18 cellular contexts compared by ENCODE assay signal in genomic region chr10:36366843-36367242, GRCh38.
DNase-seq lines count a peak whose midpoint lies in the region; ATAC-seq and TF ChIP-seq lines count a peak whose summit lies in the region.
"Had no signal": no experiment of that assay in that cellular context is flagged by ENCODE, and none has a peak within 500 bp of the region (broad histone marks: within the 10 kb centered on the region; RNA-seq: fewer than 3 reads in every experiment).

No MANE protein-coding gene starts in this region.

- DNase-seq in DND-41 (no peak), Karpas-422 (peak; percentile 46), SJCRH30 (peak; percentile 65 to 87), iris pigment epithelial cell (ENCODE audit: low read depth) (peak; percentile 29), BE2C (no peak), GM13976 (ENCODE audit: low spot score) (no peak)
- DNase-seq: ACHN; AML-193; Caco-2; CD4-positive, CD25-positive, alpha-beta regulatory T cell; MG63; NCI-H1092 treated with DMSO at 0.1 percent for 48 hours had no signal

- H3K36me3 ChIP-seq in DND-41 (ENCODE audit: insufficient read depth, low read length): no peaks in the 10 kb centered on the region
- H3K36me3 ChIP-seq in Karpas-422 (ENCODE audit: insufficient read depth, low read length): no peaks in the 10 kb centered on the region
- H3K36me3 ChIP-seq in SJCRH30: no peaks in the 10 kb centered on the region
- H3K36me3 ChIP-seq in BE2C: no peaks in the 10 kb centered on the region
- H3K36me3 ChIP-seq: MG63, SJSA1 had no signal

- no peaks in the 10 kb centered on the region for H3K79me2 ChIP-seq in DND-41 (ENCODE audit: insufficient read depth, low read length)
- no peaks in the 10 kb centered on the region for H3K79me2 ChIP-seq in Karpas-422 (ENCODE audit: low read length)

- H3K9ac ChIP-seq in DND-41 (ENCODE audit: low read depth, low read length): no peak overlapping the region; the same call in 1 of the 2 replicates
- H3K9ac ChIP-seq in Karpas-422 (ENCODE audit: low read length): no peak overlapping the region

- no peaks in the 10 kb centered on the region for H4K20me1 ChIP-seq in DND-41 (ENCODE audit: insufficient read depth, low read length)
- no peaks in the 10 kb centered on the region for H4K20me1 ChIP-seq in Karpas-422 (ENCODE audit: insufficient read depth, low read depth, low read length)

- H3K4me1 ChIP-seq in DND-41 (ENCODE audit: insufficient read depth, low read length) (peaks cover 65% of the 10 kb centered on the region), Karpas-422 (ENCODE audit: low read length) (peaks cover 13% of the 10 kb centered on the region), SJCRH30 (peaks cover 13% of the 10 kb centered on the region), BE2C (no peaks in the 10 kb centered on the region)
- H3K4me1 ChIP-seq: Caco-2, SJSA1 had no signal

- peaks cover 3% of the 10 kb centered on the region for H3K9me3 ChIP-seq in DND-41 (ENCODE audit: insufficient read depth, low read length, severe bottlenecking)
- no peaks in the 10 kb centered on the region for H3K9me3 ChIP-seq in Karpas-422 (ENCODE audit: low read length)
- no peaks in the 10 kb centered on the region for H3K9me3 ChIP-seq in SJCRH30 (replicated peaks)
- H3K9me3 ChIP-seq in BE2C: no peaks in the 10 kb centered on the region
- H3K9me3 ChIP-seq: Caco-2, MG63, SJSA1 had no signal

- ATAC-seq in DND-41 (ENCODE audit: insufficient read depth, low read depth) (peak; percentile 74), GM19463 (IDR thresholded peaks at IDR 0.05; ENCODE audit: unreplicated experiment) (no peak)
- ATAC-seq: GM23338, HCT116, K562 had no signal

- H2AFZ ChIP-seq in DND-41 (ENCODE audit: low read depth, low read length): no peak overlapping the region
- no peak overlapping the region for H2AFZ ChIP-seq in Karpas-422 (ENCODE audit: low read length)
- H2AFZ ChIP-seq: GM23338 had no signal

- H3K27me3 ChIP-seq in DND-41 (ENCODE audit: insufficient read depth, low read length, poor library complexity) (no peaks in the 10 kb centered on the region), Karpas-422 (ENCODE audit: low read length) (no peaks in the 10 kb centered on the region), SJCRH30 (no peaks in the 10 kb centered on the region), BE2C (no peaks in the 10 kb centered on the region)
- H3K27me3 ChIP-seq: MG63, SJSA1 had no signal

- H3K27ac ChIP-seq in DND-41 (ENCODE audit: low read length) (peak overlapping the region; percentile 82), Karpas-422 (ENCODE audit: low read length) (no peak overlapping the region), SJCRH30 (no peak overlapping the region)
- H3K27ac ChIP-seq: RWPE1, SJSA1 had no signal

- H3K4me3 ChIP-seq in DND-41 (ENCODE audit: low read depth in 1 of 2, low read length in 2 of 2) (no peak overlapping the region), Karpas-422 (ENCODE audit: low read length) (no peak overlapping the region), SJCRH30 (no peak overlapping the region), BE2C (ENCODE audit: low read depth, low read length) (no peak overlapping the region)
- H3K4me3 ChIP-seq: GM23338, K562, MG63, SJSA1 had no signal

- in situ Hi-C loops in GM13976 (cut with MboI; ENCODE audit: low sequenced_read_pairs, unreplicated experiment): no loop called here

- no peaks in the 10 kb centered on the region for H3K9me2 ChIP-seq in Karpas-422 (replicated peaks; ENCODE audit: insufficient read depth, low read length)

- TF ChIP-seq CTCF in DND-41 (IDR thresholded peaks at IDR 0.05; ENCODE audit: borderline replicate concordance, extremely low read depth, low read length, poor library complexity, severe bottlenecking) (no peak), BE2C (IDR thresholded peaks at IDR 0.05; ENCODE audit: low read depth, low read length) (no peak), GM13976 (IDR thresholded peaks at IDR 0.05; ENCODE audit: borderline replicate concordance, control extremely low read depth, extremely low read depth, insufficient read depth, missing control alignments) (no peak)

- H3K4me2 ChIP-seq in DND-41 (ENCODE audit: insufficient read depth, low read length) (no peak overlapping the region), Karpas-422 (ENCODE audit: low read depth, low read length, poor library complexity, severe bottlenecking) (no peak overlapping the region)
- H3K4me2 ChIP-seq: GM23338 had no signal

Comparison
In these comparisons a context has a peak if more than half of its experiments do, and no peak if none do; other contexts are left out.
1. DNase-seq: peak in Karpas-422 (single experiment), SJCRH30 (2 of 2) and iris pigment epithelial cell (single experiment); none in DND-41 (single experiment), BE2C (single experiment) and GM13976 (single experiment).